ENCODE assay signal across 9 cellular contexts in genomic region chr11:48093795-48094642, GRCh38.
DNase-seq lines count a peak whose midpoint lies in the region; ATAC-seq and TF ChIP-seq lines count a peak whose summit lies in the region.
"Had no signal": no experiment of that assay in that cellular context is flagged by ENCODE, and none has a peak within 500 bp of the region (broad histone marks: within the 10 kb centered on the region; RNA-seq: fewer than 3 reads in every experiment).

No MANE protein-coding gene starts in this region.

- TF ChIP-seq EP300 in tibial nerve (IDR thresholded peaks at IDR 0.05) = no peak

- peaks cover 3 to 73% (median 23%) of the 10 kb centered on the region in 4 donors for H3K4me1 ChIP-seq in tibial nerve
- no peaks in the 10 kb centered on the region for H3K4me1 ChIP-seq in effector memory CD4-positive, alpha-beta T cell (ENCODE audit: control insufficient read depth, insufficient read depth, low read length, poor library complexity, severe bottlenecking)

- peaks cover 60% of the 10 kb centered on the region for H3K4me1 Mint-ChIP-seq in activated CD4-positive, alpha-beta T cell treated with anti-CD3 and anti-CD28 coated beads, Interleukin-2, amount 10 ng/mL, durations not matched to agents 24 days and 14 days
- peaks cover 70% of the 10 kb centered on the region for H3K4me1 Mint-ChIP-seq in stimulated activated naive CD8-positive, alpha-beta T cell treated with anti-CD3 and anti-CD28 coated beads, Interleukin-15, amount 100 ng/mL, for 72 hours

- no peaks in the 10 kb centered on the region for H3K36me3 ChIP-seq in tibial nerve
- H3K36me3 ChIP-seq in effector memory CD4-positive, alpha-beta T cell (ENCODE audit: control insufficient read depth, insufficient read depth, low read length) = no peaks in the 10 kb centered on the region

- DNase-seq in activated CD4-positive, alpha-beta T cell treated with anti-CD3 and anti-CD28 coated beads, Interleukin-2, amount 10 ng/mL, durations not matched to agents 24 days and 14 days = no peak
- DNase-seq in activated CD4-positive, alpha-beta T cell treated with anti-CD3 and anti-CD28 coated beads for 1 hour = no peak
- peak; percentile 96 for DNase-seq in NCI-H510A treated with DMSO at 0.1 percent for 48 hours (lab: John Stamatoyannopoulos, UW)
- DNase-seq in fibroblast of mammary gland (ENCODE audit: low read depth) = peak; percentile 70
- DNase-seq in tibial nerve (ENCODE audit: low spot score in 2 of 2) = no peak
- no peak for DNase-seq in effector memory CD4-positive, alpha-beta T cell
- DNase-seq in inferior parietal cortex (ENCODE audit: extremely low spot score) = no peak
- DNase-seq in stimulated activated naive CD8-positive, alpha-beta T cell treated with anti-CD3 and anti-CD28 coated beads, Interleukin-15, amount 100 ng/mL, for 72 hours = no peak
- DNase-seq: stimulated activated CD4-positive, alpha-beta T cell treated with anti-CD3 and anti-CD28 coated beads, Interleukin-2, amount 100 ng/mL, for 48 hours had no signal

- intact Hi-C loops in activated CD4-positive, alpha-beta T cell treated with anti-CD3 and anti-CD28 coated beads, Interleukin-2, amount 10 ng/mL, durations not matched to agents 24 days and 14 days (cut with micrococcal nuclease) = no loop called here

- no peak overlapping the region for H3K4me3 Mint-ChIP-seq in activated CD4-positive, alpha-beta T cell treated with anti-CD3 and anti-CD28 coated beads, Interleukin-2, amount 10 ng/mL, durations not matched to agents 24 days and 14 days
- H3K4me3 Mint-ChIP-seq in stimulated activated naive CD8-positive, alpha-beta T cell treated with anti-CD3 and anti-CD28 coated beads, Interleukin-15, amount 100 ng/mL, for 72 hours = no peak overlapping the region

- no peak for TF ChIP-seq POLR2A in tibial nerve (IDR thresholded peaks at IDR 0.05)

- WGBS in tibial nerve, 2 donors = 29 to 30% methylated on average over 6 of the region's 6 CpGs

- no peak for ATAC-seq in stimulated activated naive CD8-positive, alpha-beta T cell treated with anti-CD3 and anti-CD28 coated beads, Interleukin-15, amount 100 ng/mL, for 72 hours

- no peaks in the 10 kb centered on the region for H3K9me3 ChIP-seq in tibial nerve
- no peaks in the 10 kb centered on the region for H3K9me3 ChIP-seq in effector memory CD4-positive, alpha-beta T cell (ENCODE audit: control insufficient read depth, low read length)

- peaks cover 23% of the 10 kb centered on the region for H3K36me3 Mint-ChIP-seq in activated CD4-positive, alpha-beta T cell treated with anti-CD3 and anti-CD28 coated beads, Interleukin-2, amount 10 ng/mL, durations not matched to agents 24 days and 14 days (ENCODE audit: low read depth)

- peak overlapping the region in 3 of 4 donors; percentile 55 to 81 (median 79) for H3K27ac ChIP-seq in tibial nerve
- H3K27ac ChIP-seq in effector memory CD4-positive, alpha-beta T cell (ENCODE audit: insufficient read depth, low read length, poor library complexity, severe bottlenecking) = no peak overlapping the region

- TF ChIP-seq CTCF in fibroblast of mammary gland (conservative IDR thresholded peaks at IDR 0.05; ENCODE audit: control insufficient read depth, insufficient read depth, low read depth, low read length) = no peak
- TF ChIP-seq CTCF in tibial nerve (IDR thresholded peaks at IDR 0.05) = no peak

- H3K4me3 ChIP-seq in fibroblast of mammary gland (ENCODE audit: control insufficient read depth, low read depth, low read length) (no peak overlapping the region), tibial nerve (no peak overlapping the region)
- no peak overlapping the region for H3K4me3 ChIP-seq in effector memory CD4-positive, alpha-beta T cell (ENCODE audit: insufficient read depth, low read depth, low read length, poor library complexity, severe bottlenecking)

- no peaks in the 10 kb centered on the region for H3K9me3 Mint-ChIP-seq in activated CD4-positive, alpha-beta T cell treated with anti-CD3 and anti-CD28 coated beads, Interleukin-2, amount 10 ng/mL, durations not matched to agents 24 days and 14 days
- H3K9me3 Mint-ChIP-seq in stimulated activated naive CD8-positive, alpha-beta T cell treated with anti-CD3 and anti-CD28 coated beads, Interleukin-15, amount 100 ng/mL, for 72 hours = no peaks in the 10 kb centered on the region

- H3K27me3 ChIP-seq in tibial nerve = no peaks in the 10 kb centered on the region
- no peaks in the 10 kb centered on the region for H3K27me3 ChIP-seq in effector memory CD4-positive, alpha-beta T cell (replicated peaks; ENCODE audit: control insufficient read depth, insufficient read depth, low read length, poor library complexity, severe bottlenecking)

- H3K27ac Mint-ChIP-seq in activated CD4-positive, alpha-beta T cell treated with anti-CD3 and anti-CD28 coated beads, Interleukin-2, amount 10 ng/mL, durations not matched to agents 24 days and 14 days = peak overlapping the region; percentile 19
- H3K27ac Mint-ChIP-seq in stimulated activated naive CD8-positive, alpha-beta T cell treated with anti-CD3 and anti-CD28 coated beads, Interleukin-15, amount 100 ng/mL, for 72 hours = peak overlapping the region in 1 of 2 donors; percentile 46

- H3K27me3 Mint-ChIP-seq in activated CD4-positive, alpha-beta T cell treated with anti-CD3 and anti-CD28 coated beads, Interleukin-2, amount 10 ng/mL, durations not matched to agents 24 days and 14 days = no peaks in the 10 kb centered on the region
- H3K27me3 Mint-ChIP-seq in stimulated activated naive CD8-positive, alpha-beta T cell treated with anti-CD3 and anti-CD28 coated beads, Interleukin-15, amount 100 ng/mL, for 72 hours = no peaks in the 10 kb centered on the region

Comparison
In these comparisons a context has a peak if more than half of its experiments do, and no peak if none do; other contexts are left out.
1. DNase-seq: peak in NCI-H510A treated with DMSO at 0.1 percent for 48 hours (single experiment) and fibroblast of mammary gland (single experiment); none in activated CD4-positive, alpha-beta T cell treated with anti-CD3 and anti-CD28 coated beads, Interleukin-2, amount 10 ng/mL, durations not matched to agents 24 days and 14 days (single experiment), activated CD4-positive, alpha-beta T cell treated with anti-CD3 and anti-CD28 coated beads for 1 hour (single experiment), tibial nerve (0 of 2), effector memory CD4-positive, alpha-beta T cell (0 of 3), inferior parietal cortex (single experiment) and stimulated activated naive CD8-positive, alpha-beta T cell treated with anti-CD3 and anti-CD28 coated beads, Interleukin-15, amount 100 ng/mL, for 72 hours (0 of 2).